In the genomic region with DNA sequence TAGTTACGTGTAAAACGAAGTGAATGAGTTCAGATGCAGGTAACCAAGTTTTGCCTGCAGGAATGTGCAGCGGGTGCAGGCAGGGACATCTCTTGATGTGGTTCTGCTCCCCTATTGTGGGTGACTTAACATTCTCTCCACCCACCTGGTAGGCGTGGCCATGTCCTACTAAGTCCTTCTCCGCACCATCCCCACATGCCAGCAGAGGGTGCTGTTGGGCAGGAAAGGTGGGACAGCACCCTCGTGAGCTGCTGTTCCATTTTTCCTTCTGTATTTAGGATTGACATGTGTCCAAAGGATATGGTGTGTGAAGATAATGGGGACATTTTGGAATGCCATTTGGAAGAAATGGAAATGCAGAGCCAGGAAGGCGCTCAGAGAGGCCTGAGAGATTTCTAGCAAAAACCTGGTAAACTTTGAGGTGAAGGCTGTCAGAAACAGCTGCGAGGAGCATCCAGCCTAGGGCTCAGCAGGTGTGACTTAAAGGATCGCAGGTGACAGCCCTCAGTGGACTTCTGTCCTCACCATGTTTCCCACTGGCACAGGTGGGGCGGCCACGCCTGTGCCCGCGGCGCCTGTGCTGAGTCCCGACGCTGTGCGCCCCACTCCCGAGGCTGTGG, we compare ENCODE assay signal across 8 cellular contexts. TPM values are rescaled to one million over a fixed set of nuclear protein-coding genes. Genes with fewer than 3 reads are reported as not detected.
A peak's percentile ranks its signal among the peaks of the same experiment; 100 is the strongest.
DNase-seq lines count a peak whose midpoint lies in the region; ATAC-seq, FAIRE-seq and TF ChIP-seq lines count a peak whose summit lies in the region.

No MANE protein-coding gene starts in this region.

- ATAC-seq in HG03439 (IDR thresholded peaks at IDR 0.05; ENCODE audit: unreplicated experiment) (peak; percentile 99), left colon (peak; percentile 92)

- peak; percentile 98 for TF ChIP-seq CTCF in BE2C (IDR thresholded peaks at IDR 0.05; ENCODE audit: low read depth, low read length)
- peak; percentile 82 for TF ChIP-seq CTCF in coronary artery (IDR thresholded peaks at IDR 0.05)

- intact Hi-C loops in left colon (cut with DNase I, micrococcal nuclease), result loop anchor here in 1 of 2 donors (10.0 kb wide), 1 partner anchor 92 kb away; no protein-coding TSS in a partner anchor

- H3K27ac ChIP-seq in coronary artery, result no peak overlapping the region

- H3K36me3 ChIP-seq in BE2C, result no peaks in the 10 kb centered on the region

- no peaks in the 10 kb centered on the region for H3K9me3 ChIP-seq in BE2C

- H3K4me3 ChIP-seq in BE2C (ENCODE audit: low read depth, low read length) (peak overlapping the region; percentile 64), coronary artery (peak overlapping the region; percentile 71)

- no peaks in the 10 kb centered on the region for H3K27me3 ChIP-seq in BE2C

- no peaks in the 10 kb centered on the region; the same call in 1 of the 2 replicates for H3K4me1 ChIP-seq in BE2C

- DNase-seq in BE2C (peak; percentile 99), GM19239 (ENCODE audit: insufficient read length, low spot score) (peak; percentile 94), NCI-H510A treated with DMSO at 0.1 percent for 48 hours (lab: John Stamatoyannopoulos, UW) (peak; percentile 98), coronary artery (ENCODE audit: low spot score) (peak; percentile 90), left colon (peak; percentile 94 to 100)
- peak; percentile 95 to 99 for DNase-seq in activated CD4-positive, alpha-beta T cell treated with anti-CD3 and anti-CD28 coated beads for 4 hours
- DNase-seq in stimulated activated CD4-positive, alpha-beta T cell treated with anti-CD3 and anti-CD28 coated beads, Interleukin-1b, Interleukin-23, amount 100 ng/mL, for 24 hours (ENCODE audit: low read depth in 4 of 4, low spot score in 1 of 4), result peak; percentile 95 to 98 (median 96)

- peak; percentile 99 for FAIRE-seq in GM19239 (lab: Jason Lieb, UNC)

RNA-seq across cellular contexts. Expression of gene MCF2L, which starts 26.2 kb away (rescaled TPM):
- 35.5 TPM for polyA plus RNA-seq in BE2C (2012; ENCODE audit: insufficient read depth, insufficient read length, low read depth)
- total RNA-seq in left colon, result 100 to 1,000 TPM in 1 of 2 donors, 10 to 100 TPM in 1; 86.9 to 101 TPM
